24 cellular contexts compared by ENCODE assay signal in genomic region chr4:5029447-5029846, GRCh38. TPM values are rescaled to one million over a fixed set of nuclear protein-coding genes. Genes with fewer than 3 reads are reported as not detected.
"Had no signal": no experiment of that assay in that cellular context is flagged by ENCODE, and none has a peak within 500 bp of the region (broad histone marks: within the 10 kb centered on the region; RNA-seq: fewer than 3 reads in every experiment).

No MANE protein-coding gene starts in this region.

- DNase-seq: colonic mucosa; cortex of kidney; effector CD8-positive, alpha-beta T cell; effector memory CD8-positive, alpha-beta T cell; endodermal cell; erythroblast; esophagus squamous epithelium; foreskin fibroblast; foreskin melanocyte; gastrocnemius medialis; glutamatergic neuron; heart left ventricle; hypothalamus; immature natural killer cell; left cardiac atrium; left lung; left ventricle myocardium superior; lower lobe of right lung; mesenchymal stem cell; midbrain; naive thymus-derived CD4-positive, alpha-beta T cell had no signal

- H3K9me3 ChIP-seq: colonic mucosa, esophagus squamous epithelium, gastrocnemius medialis, heart left ventricle, left lung, lower lobe of right lung had no signal

- H3K4me1 ChIP-seq: colonic mucosa had no signal

- H3K27me3 ChIP-seq: colonic mucosa, esophagus squamous epithelium, gastrocnemius medialis had no signal

- ATAC-seq: effector memory CD8-positive, alpha-beta T cell; esophagus mucosa; gastrocnemius medialis; heart left ventricle; left cardiac atrium; left lung; left ventricle myocardium superior; lower lobe of right lung; naive thymus-derived CD4-positive, alpha-beta T cell had no signal

- H3K27ac ChIP-seq: colonic mucosa, epithelial cell of prostate, esophagus squamous epithelium, gastrocnemius medialis, heart left ventricle, hepatocyte, left lung, lower lobe of right lung had no signal

- H3K4me3 ChIP-seq: colonic mucosa, esophagus squamous epithelium, gastrocnemius medialis, heart left ventricle, hepatocyte, left lung, lower lobe of right lung had no signal

- H3K36me3 ChIP-seq: colonic mucosa, esophagus squamous epithelium, gastrocnemius medialis, heart left ventricle, left lung, lower lobe of right lung had no signal

RNA-seq across cellular contexts. Expression of gene CYTL1, which starts 10.2 kb away (rescaled TPM):
- total RNA-seq: gastrocnemius medialis had no signal
- polyA plus RNA-seq: heart left ventricle; naive thymus-derived CD4-positive, alpha-beta T cell had no signal

RNA-seq across cellular contexts. Expression of gene STK32B, which starts 21.8 kb away (rescaled TPM):
- polyA plus RNA-seq: immature natural killer cell; naive thymus-derived CD4-positive, alpha-beta T cell had no signal
